Comparison of ENCODE assay signal across 8 cellular contexts in genomic region chr6:119077643-119078448, GRCh38. TPM values are rescaled to one million over a fixed set of nuclear protein-coding genes. Genes with fewer than 3 reads are reported as not detected.
DNase-seq lines count a peak whose midpoint lies in the region; ATAC-seq and TF ChIP-seq lines count a peak whose summit lies in the region.

No MANE protein-coding gene starts in this region.

- peak overlapping the region; percentile 89 for H3K4me3 Mint-ChIP-seq in Caco-2 (ENCODE audit: unreplicated experiment)

- ATAC-seq in GM21423 (IDR thresholded peaks at IDR 0.05; ENCODE audit: unreplicated experiment) = peak; percentile 37

- H3K4me3 ChIP-seq in Caco-2 (ENCODE audit: low read depth, low read length) (peak overlapping the region; percentile 93), brain microvascular endothelial cell (ENCODE audit: low read depth, low read length) (peak overlapping the region; percentile 51)

- H3K9me3 Mint-ChIP-seq in Caco-2 (ENCODE audit: unreplicated experiment) = peaks cover 10% of the 10 kb centered on the region

- peaks cover 6% of the 10 kb centered on the region; the same call in 1 of the 2 replicates for H3K9me3 ChIP-seq in Caco-2

- POLR2A ChIA-PET in Caco-2 (lab: Charles Lee) = no interaction called here

- intact Hi-C loops in Caco-2 (cut with micrococcal nuclease; ENCODE audit: unreplicated experiment) = loop anchor here (2.0 to 10.0 kb wide), 2 partner anchors 43 to 113 kb away; no protein-coding TSS in a partner anchor

- H3K27ac ChIP-seq in brain microvascular endothelial cell = no peak overlapping the region

- peaks cover 10% of the 10 kb centered on the region; the same call in 1 of the 2 replicates for H3K4me1 ChIP-seq in Caco-2

- H3K36me3 Mint-ChIP-seq in Caco-2 (ENCODE audit: insufficient read depth, unreplicated experiment) = peaks cover 6% of the 10 kb centered on the region

- BruUV-seq in Caco-2 (replicated peaks; lab: Mats Ljungman, UMichigan) = no TSS peak

- CTCF ChIA-PET in Caco-2 (lab: Charles Lee) = interaction anchor here (0.6 to 1.9 kb wide), 7 partner anchors 17 to 184 kb away, joined by 3 to 8 read pairs (median 4); partner anchors contain the start of gene ASF1A

- H3K27ac Mint-ChIP-seq in Caco-2 (ENCODE audit: unreplicated experiment) = no peak overlapping the region

- no peaks in the 10 kb centered on the region for H3K27me3 Mint-ChIP-seq in Caco-2 (ENCODE audit: insufficient read depth, unreplicated experiment)

- H3K27me3 ChIP-seq in Caco-2 (replicated peaks; ENCODE audit: control insufficient read depth, insufficient read depth, low read length) (no peaks in the 10 kb centered on the region), brain microvascular endothelial cell (replicated peaks) (peaks cover 16% of the 10 kb centered on the region)

- TF ChIP-seq RAD21 in Ishikawa (IDR thresholded peaks at IDR 0.05; ENCODE audit: low read depth) = no peak; the same call in 1 of the 2 replicates

- H3K36me3 ChIP-seq in Caco-2 (ENCODE audit: control insufficient read depth, insufficient read depth, low read length) = no peaks in the 10 kb centered on the region; the same call in 1 of the 2 replicates
- no peaks in the 10 kb centered on the region for H3K36me3 ChIP-seq in brain microvascular endothelial cell (replicated peaks)

- TF ChIP-seq EP300 in Ishikawa (IDR thresholded peaks at IDR 0.05; ENCODE audit: borderline replicate concordance) = no peak

- peaks cover 7% of the 10 kb centered on the region for H3K4me1 Mint-ChIP-seq in Caco-2 (ENCODE audit: low read depth, unreplicated experiment)

- in situ Hi-C loops in brain microvascular endothelial cell (cut with HindIII; ENCODE audit: low pct_ligation_motif_present, low sequenced_read_pairs) = no loop called here

- DNase-seq in Caco-2 = peak; percentile 58 to 77
- DNase-seq in T1000 (lab: John Stamatoyannopoulos, UW) = peak; percentile 4
- DNase-seq in brain microvascular endothelial cell = no peak
- peak; percentile 54 for DNase-seq in inferior parietal cortex (ENCODE audit: extremely low spot score)
- DNase-seq in stimulated activated CD4-positive, alpha-beta T cell treated with anti-CD3 and anti-CD28 coated beads, Interleukin-12 subunit alpha, Interleukin-12 subunit beta, amount 100 ng/mL, for 4 hours = peak; percentile 39
- no peak for DNase-seq in mesenteric fat pad (ENCODE audit: low spot score)

- TF ChIP-seq CTCF in Caco-2 (IDR thresholded peaks at IDR 0.05; ENCODE audit: insufficient read depth in 1 of 2, low read depth in 1 of 2, low read length in 1 of 2, severe bottlenecking in 1 of 2, unreplicated experiment in 1 of 2) (peak; percentile 57 to 81), brain microvascular endothelial cell (IDR thresholded peaks at IDR 0.05; ENCODE audit: low read depth, low read length, missing control alignments) (no peak)

TF ChIP-seq in Ishikawa, 13 proteins besides CTCF, POLR2A, EP300 and RAD21:
- TF ChIP-seq TCF12 (IDR thresholded peaks at IDR 0.05; ENCODE audit: low read depth) = no peak
- no peak for TF ChIP-seq TEAD4 (IDR thresholded peaks at IDR 0.05)
- TF ChIP-seq YY1 (IDR thresholded peaks at IDR 0.05; ENCODE audit: low read depth) = peak; percentile 32; the same call in 1 of the 2 replicates
- TF ChIP-seq NFIC (IDR thresholded peaks at IDR 0.05) = no peak
- TF ChIP-seq, protein P1, sequence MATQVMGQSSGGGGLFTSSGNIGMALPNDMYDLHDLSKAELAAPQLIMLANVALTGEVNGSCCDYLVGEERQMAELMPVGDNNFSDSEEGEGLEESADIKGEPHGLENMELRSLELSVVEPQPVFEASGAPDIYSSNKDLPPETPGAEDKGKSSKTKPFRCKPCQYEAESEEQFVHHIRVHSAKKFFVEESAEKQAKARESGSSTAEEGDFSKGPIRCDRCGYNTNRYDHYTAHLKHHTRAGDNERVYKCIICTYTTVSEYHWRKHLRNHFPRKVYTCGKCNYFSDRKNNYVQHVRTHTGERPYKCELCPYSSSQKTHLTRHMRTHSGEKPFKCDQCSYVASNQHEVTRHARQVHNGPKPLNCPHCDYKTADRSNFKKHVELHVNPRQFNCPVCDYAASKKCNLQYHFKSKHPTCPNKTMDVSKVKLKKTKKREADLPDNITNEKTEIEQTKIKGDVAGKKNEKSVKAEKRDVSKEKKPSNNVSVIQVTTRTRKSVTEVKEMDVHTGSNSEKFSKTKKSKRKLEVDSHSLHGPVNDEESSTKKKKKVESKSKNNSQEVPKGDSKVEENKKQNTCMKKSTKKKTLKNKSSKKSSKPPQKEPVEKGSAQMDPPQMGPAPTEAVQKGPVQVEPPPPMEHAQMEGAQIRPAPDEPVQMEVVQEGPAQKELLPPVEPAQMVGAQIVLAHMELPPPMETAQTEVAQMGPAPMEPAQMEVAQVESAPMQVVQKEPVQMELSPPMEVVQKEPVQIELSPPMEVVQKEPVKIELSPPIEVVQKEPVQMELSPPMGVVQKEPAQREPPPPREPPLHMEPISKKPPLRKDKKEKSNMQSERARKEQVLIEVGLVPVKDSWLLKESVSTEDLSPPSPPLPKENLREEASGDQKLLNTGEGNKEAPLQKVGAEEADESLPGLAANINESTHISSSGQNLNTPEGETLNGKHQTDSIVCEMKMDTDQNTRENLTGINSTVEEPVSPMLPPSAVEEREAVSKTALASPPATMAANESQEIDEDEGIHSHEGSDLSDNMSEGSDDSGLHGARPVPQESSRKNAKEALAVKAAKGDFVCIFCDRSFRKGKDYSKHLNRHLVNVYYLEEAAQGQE (IDR thresholded peaks at IDR 0.05; ENCODE audit: low read depth) = no peak
- no peak for TF ChIP-seq TAF1 (IDR thresholded peaks at IDR 0.05; ENCODE audit: low read depth)
- TF ChIP-seq FOXM1 (IDR thresholded peaks at IDR 0.05; ENCODE audit: borderline replicate concordance, low read depth) = no peak
- TF ChIP-seq, protein P2, sequence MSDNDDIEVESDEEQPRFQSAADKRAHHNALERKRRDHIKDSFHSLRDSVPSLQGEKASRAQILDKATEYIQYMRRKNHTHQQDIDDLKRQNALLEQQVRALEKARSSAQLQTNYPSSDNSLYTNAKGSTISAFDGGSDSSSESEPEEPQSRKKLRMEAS (IDR thresholded peaks at IDR 0.05) = peak; percentile 41; the same call in 1 of the 2 replicates
- peak; percentile 61 for TF ChIP-seq ZBTB7A (IDR thresholded peaks at IDR 0.05; ENCODE audit: low read depth)
- TF ChIP-seq USF1 (IDR thresholded peaks at IDR 0.05) = no peak
- TF ChIP-seq CREB1 (IDR thresholded peaks at IDR 0.05; ENCODE audit: low read depth) = no peak
- no peak for TF ChIP-seq EGR1 (IDR thresholded peaks at IDR 0.05)
- TF ChIP-seq CEBPB (IDR thresholded peaks at IDR 0.05) = no peak

RNA-seq across cellular contexts. Expression of gene FAM184A, which starts 0.6 kb away (rescaled TPM):
- total RNA-seq in Caco-2 (2022) = 10.8 and 11.2 TPM in 2 replicates
- total RNA-seq in mesenteric fat pad = 4.8 TPM

Comparison
In these comparisons a context has a peak if more than half of its experiments do, and no peak if none do; other contexts are left out.
1. DNase-seq: peak in Caco-2 (2 of 2), T1000 (single experiment), inferior parietal cortex (single experiment) and stimulated activated CD4-positive, alpha-beta T cell treated with anti-CD3 and anti-CD28 coated beads, Interleukin-12 subunit alpha, Interleukin-12 subunit beta, amount 100 ng/mL, for 4 hours (single experiment); none in brain microvascular endothelial cell (single experiment) and mesenteric fat pad (single experiment).